In genomic region chr2:85888745-85889647, GRCh38 we compare ENCODE assay signal across 8 cellular contexts. TPM values are rescaled to one million over a fixed set of nuclear protein-coding genes. Genes with fewer than 3 reads are reported as not detected.
A peak's percentile ranks its signal among the peaks of the same experiment; 100 is the strongest.
DNase-seq lines count a peak whose midpoint lies in the region; TF ChIP-seq lines count a peak whose summit lies in the region.

Gene ST3GAL5 (minus strand): TSS chr2:85888990. CDS start chr2:85888905, 85 bp downstream.

- no peaks in the 10 kb centered on the region for H3K79me1 ChIP-seq in neuronal stem cell (ENCODE audit: low read depth, low read length)

- H3K4me3 ChIP-seq in LNCaP clone FGC (ENCODE audit: low read depth, low read length), result peak within 1 kb of the TSS; percentile 60
- H3K4me3 ChIP-seq in SJCRH30, result peak within 1 kb of the TSS; percentile 85
- H3K4me3 ChIP-seq in neuronal stem cell (ENCODE audit: low read length in 2 of 2), result peak within 1 kb of the TSS; percentile 51 to 91

- H3K27me3 ChIP-seq in SJCRH30 (no peaks in the 10 kb centered on the region), neuronal stem cell (ENCODE audit: control insufficient read depth in 3 of 3, insufficient read depth in 3 of 3, low read depth in 1 of 3, low read length in 3 of 3) (peaks cover 0 to 41% (median 18%) of the 10 kb centered on the region in 3 experiments)

- peak within 1 kb of the TSS; percentile 79 for H3K18ac ChIP-seq in neuronal stem cell (ENCODE audit: low read length)

- peak; percentile 65 for TF ChIP-seq CTCF in LNCaP clone FGC (IDR thresholded peaks at IDR 0.05; ENCODE audit: control insufficient read depth, extremely low read depth, insufficient read depth)

- H3K36me3 ChIP-seq in SJCRH30 (no peaks in the 10 kb centered on the region), neuronal stem cell (replicated peaks in 1 of 2; ENCODE audit: control insufficient read depth in 2 of 2, insufficient read depth in 2 of 2, low read length in 2 of 2) (no peaks in the 10 kb centered on the region)

- no peak within 1 kb of the TSS for H4K8ac ChIP-seq in neuronal stem cell (ENCODE audit: low read depth, low read length)

- peak within 1 kb of the TSS; percentile 31 for H3K14ac ChIP-seq in neuronal stem cell (ENCODE audit: low read length)

- H2AK5ac ChIP-seq in neuronal stem cell (ENCODE audit: low read depth, low read length), result no peak within 1 kb of the TSS

- no peak within 1 kb of the TSS for H3K4ac ChIP-seq in neuronal stem cell (ENCODE audit: low read length)

- H3K4me2 ChIP-seq in neuronal stem cell (ENCODE audit: insufficient read depth, low read length, poor library complexity, severe bottlenecking), result peak within 1 kb of the TSS; percentile 90

- H3K4me1 ChIP-seq in SJCRH30, result peaks cover 36% of the 10 kb centered on the region
- H3K4me1 ChIP-seq in neuronal stem cell (ENCODE audit: control insufficient read depth in 2 of 2, insufficient read depth in 1 of 2, low read depth in 1 of 2, low read length in 2 of 2), result peaks cover 10 to 25% of the 10 kb centered on the region in 2 donors

- H2BK15ac ChIP-seq in neuronal stem cell (ENCODE audit: low read length), result peak within 1 kb of the TSS; percentile 72

- H3K9me3 ChIP-seq in SJCRH30 (replicated peaks), result no peaks in the 10 kb centered on the region
- H3K9me3 ChIP-seq in neuronal stem cell (replicated peaks in 1 of 2; ENCODE audit: control insufficient read depth in 2 of 2, insufficient read depth in 1 of 2, low read depth in 1 of 2, low read length in 2 of 2), result no peaks in the 10 kb centered on the region

- peak within 1 kb of the TSS; percentile 92 for H3K23ac ChIP-seq in neuronal stem cell (ENCODE audit: low read depth, low read length, poor library complexity)

- no CpG with 5 or more reads among the region's 86 CpGs for WGBS in neuronal stem cell (ENCODE audit: extremely low coverage in 2 of 2, insufficient read length in 2 of 2, insufficient replicate concordance in 1 of 2), 2 donors

- H4K91ac ChIP-seq in neuronal stem cell (ENCODE audit: low read depth, low read length, poor library complexity), result no peak within 1 kb of the TSS

- peak within 1 kb of the TSS; percentile 92 for H2AFZ ChIP-seq in neuronal stem cell (ENCODE audit: low read length)

- peak within 1 kb of the TSS; percentile 58 for H3K27ac ChIP-seq in SJCRH30
- no peak within 1 kb of the TSS for H3K27ac ChIP-seq in neuronal stem cell (replicated peaks; ENCODE audit: low read length)
- H3K27ac ChIP-seq in substantia nigra (ENCODE audit: low read depth, low read length, poor library complexity, severe bottlenecking), result peak within 1 kb of the TSS; percentile 94

- peak; percentile 86 for DNase-seq in ELF-1 (ENCODE audit: low read depth, low spot score)
- DNase-seq in GOT3 (lab: John Stamatoyannopoulos, UW), result peak; percentile 42
- peak; percentile 30 for DNase-seq in LNCaP clone FGC (ENCODE audit: low read depth)
- DNase-seq in SJCRH30, result peak; percentile 94 to 96
- DNase-seq in activated gamma-delta T cell treated with anti-CD3 and anti-CD28 coated beads, Interleukin-2, amount 50 U/mL, for 16 hours (ENCODE audit: low read depth), result peak; percentile 92
- DNase-seq in foreskin melanocyte, result peak; percentile 86
- peak; percentile 87 for DNase-seq in neuronal stem cell (ENCODE audit: low spot score)
- DNase-seq in substantia nigra (lab: John Stamatoyannopoulos, UW), result peak; percentile 62 to 98 (median 92)

- H2BK120ac ChIP-seq in neuronal stem cell (ENCODE audit: low read depth, low read length), result no peak within 1 kb of the TSS

- peak within 1 kb of the TSS; percentile 92 for H3K9ac ChIP-seq in neuronal stem cell (ENCODE audit: low read depth, low read length, poor library complexity)

- no peak within 1 kb of the TSS for H2BK5ac ChIP-seq in neuronal stem cell (ENCODE audit: low read length)

- no peak within 1 kb of the TSS for H2BK12ac ChIP-seq in neuronal stem cell (ENCODE audit: low read length)

RNA-seq across cellular contexts. Expression of gene ST3GAL5, which starts in this region (rescaled TPM):
- 94.5 and 110 TPM in 2 replicates for total RNA-seq in SJCRH30 (2014; rRNA removed; shearing (Covaris generic))
- polyA plus RNA-seq in neuronal stem cell (2013, experiment 1 of 2), result 5.0 TPM
- polyA plus RNA-seq in neuronal stem cell (2013, experiment 2 of 2), result 5.3 TPM

Comparison
In these comparisons a context has a peak if more than half of its experiments do, and no peak if none do; other contexts are left out.
1. DNase-seq: peak in every context shown above with its lines; median percentile 95 in SJCRH30; 92 in activated gamma-delta T cell treated with anti-CD3 and anti-CD28 coated beads, Interleukin-2, amount 50 U/mL, for 16 hours; 92 in substantia nigra; 87 in neuronal stem cell; 86 in ELF-1; 86 in foreskin melanocyte; 42 in GOT3; 30 in LNCaP clone FGC.